Comparison of ENCODE assay signal across 8 cellular contexts in genomic region chr10:100519321-100520051, GRCh38. TPM values are rescaled to one million over a fixed set of nuclear protein-coding genes. Genes with fewer than 3 reads are reported as not detected.
A peak's percentile ranks its signal among the peaks of the same experiment; 100 is the strongest.
DNase-seq lines count a peak whose midpoint lies in the region; ATAC-seq and TF ChIP-seq lines count a peak whose summit lies in the region.

SEC31B (minus strand) TSS chr10:100519861; CDS start chr10:100516952, 2,909 bp downstream.

- H3K9me3 ChIP-seq in HCT116 (ENCODE audit: control insufficient read depth in 1 of 2, insufficient read depth in 1 of 2, low read depth in 1 of 2, low read length in 2 of 2) (no peaks in the 10 kb centered on the region), adrenal gland (replicated peaks in 1 of 3) (no peaks in the 10 kb centered on the region), hepatocyte (ENCODE audit: low read depth) (no peaks in the 10 kb centered on the region)

- no peak within 1 kb of the TSS for H3K4me3 ChIP-seq in HCT116 (replicated peaks in 1 of 2; ENCODE audit: low read depth in 1 of 2, low read length in 2 of 2)
- H3K4me3 ChIP-seq in adrenal gland: peak within 1 kb of the TSS in 1 of 4 donors; percentile 48
- peak within 1 kb of the TSS; percentile 36 for H3K4me3 ChIP-seq in hepatocyte

- H3K27ac ChIP-seq in HCT116 (ENCODE audit: low read depth, low read length): no peak within 1 kb of the TSS
- H3K27ac ChIP-seq in adrenal gland: no peak within 1 kb of the TSS
- no peak within 1 kb of the TSS for H3K27ac ChIP-seq in hepatocyte

- DNase-seq in HCT116 (ENCODE audit: low read depth, low spot score) (no peak), adrenal gland (peak; percentile 46 to 79 (median 62)), hepatocyte (ENCODE audit: low spot score) (peak; percentile 66), retina (peak; percentile 91), HT-29 (ENCODE audit: low spot score) (no peak)

- H3K9ac ChIP-seq in HCT116 (ENCODE audit: low read length): no peak within 1 kb of the TSS

- ATAC-seq in HCT116: peak; percentile 24
- no peak for ATAC-seq in GM21390 (IDR thresholded peaks at IDR 0.05; ENCODE audit: unreplicated experiment)
- ATAC-seq in HG02763 (IDR thresholded peaks at IDR 0.05; ENCODE audit: unreplicated experiment): no peak
- no peak for ATAC-seq in HG02970 (IDR thresholded peaks at IDR 0.05; ENCODE audit: low FRiP score, unreplicated experiment)

- TF ChIP-seq POLR2A in HCT116 (IDR thresholded peaks at IDR 0.05; ENCODE audit: borderline replicate concordance, extremely low read depth, insufficient read depth, insufficient read length) (no peak), adrenal gland (IDR thresholded peaks at IDR 0.05) (no peak)

- TF ChIP-seq RAD21 in HCT116 (IDR thresholded peaks at IDR 0.05; ENCODE audit: low read depth): no peak

- peaks cover 23 to 26% of the 10 kb centered on the region in 2 experiments; a peak in 3 of 4 replicates for H3K36me3 ChIP-seq in HCT116 (ENCODE audit: control insufficient read depth in 1 of 2, insufficient read depth in 2 of 2, low read length in 2 of 2)
- peaks cover 0 to 15% of the 10 kb centered on the region in 2 donors for H3K36me3 ChIP-seq in adrenal gland (replicated peaks in 1 of 2)
- no peaks in the 10 kb centered on the region for H3K36me3 ChIP-seq in hepatocyte (replicated peaks; ENCODE audit: insufficient read depth, low read depth)

- no peak for TF ChIP-seq CTCF in HCT116 (IDR thresholded peaks at IDR 0.05 in 2 of 3, conservative IDR thresholded peaks at IDR 0.05 in 1 of 3; ENCODE audit: borderline replicate concordance in 1 of 3, insufficient read depth in 1 of 3, low read depth in 2 of 3, low read length in 2 of 3)
- TF ChIP-seq CTCF in adrenal gland (IDR thresholded peaks at IDR 0.05): no peak
- TF ChIP-seq CTCF in hepatocyte (IDR thresholded peaks at IDR 0.05; ENCODE audit: poor library complexity): no peak

- intact Hi-C loops in HCT116 (cut with micrococcal nuclease): loop anchor here (10.0 kb wide), 1 partner anchor 665 kb away; no protein-coding TSS in a partner anchor
- intact Hi-C loops in adrenal gland (cut with DNase I): loop anchor here (5.0 to 10.0 kb wide), 4 partner anchors 37 to 185 kb away; partner anchors contain the start of gene PKD2L1 (in 1 of the 2)

- no TSS peak for BruUV-seq in HCT116 (replicated peaks; lab: Mats Ljungman, UMichigan)

- H4K20me1 ChIP-seq in HCT116 (ENCODE audit: insufficient read depth) (no peaks in the 10 kb centered on the region), hepatocyte (ENCODE audit: insufficient read depth, poor library complexity, severe bottlenecking) (no peaks in the 10 kb centered on the region)

- H3K9me2 ChIP-seq in HCT116 (ENCODE audit: insufficient read depth): no peaks in the 10 kb centered on the region
- H3K9me2 ChIP-seq in hepatocyte (replicated peaks; ENCODE audit: insufficient read depth): no peaks in the 10 kb centered on the region

- no peaks in the 10 kb centered on the region for H3K79me2 ChIP-seq in HCT116 (ENCODE audit: insufficient read depth, low read length)
- H3K79me2 ChIP-seq in hepatocyte: no peaks in the 10 kb centered on the region

- RAD21 ChIA-PET in HCT116 (lab: Charles Lee; ENCODE audit: low non-redundant PET in 1 of 2, low total read pairs in 2 of 2, uncharacterized antibody in 2 of 2, unreplicated experiment in 2 of 2): interaction anchor here (0.5 to 2.1 kb wide), 9 partner anchors 11 to 359 kb away, joined by 3 to 7 read pairs (median 5); no protein-coding TSS in a partner anchor

- CTCF ChIA-PET in HCT116 (lab: Charles Lee): interaction anchor here (0.6 to 3.4 kb wide), 47 partner anchors 8 to 674 kb away, joined by 3 to 54 read pairs (median 5); partner anchors contain the start of genes HIF1AN, NDUFB8, PKD2L1 and SCD

- POLR2A ChIA-PET in HCT116 (lab: Charles Lee): interaction anchor here (1.1 to 1.3 kb wide), 3 partner anchors 16 to 177 kb away, joined by 3 to 5 read pairs (median 4); partner anchors contain the start of gene HIF1AN

- no peak within 1 kb of the TSS; the same call in 1 of the 2 replicates for H3K4me2 ChIP-seq in HCT116 (ENCODE audit: low read length)
- peak within 1 kb of the TSS; percentile 99 for H3K4me2 ChIP-seq in hepatocyte

- WGBS in adrenal gland, 4 donors: 4 to 14% (median 8%) methylated on average over 20 to 72 of the region's 72 CpGs
- WGBS in hepatocyte (ENCODE audit: low lambda C conversion rate, missing lambda C conversion rate): 2% methylated on average over 72 of the region's 72 CpGs

- H3K27me3 ChIP-seq in HCT116 (ENCODE audit: insufficient read depth, low read length): no peaks in the 10 kb centered on the region
- H3K27me3 ChIP-seq in adrenal gland: no peaks in the 10 kb centered on the region
- peaks cover 18% of the 10 kb centered on the region for H3K27me3 ChIP-seq in hepatocyte

- no peaks in the 10 kb centered on the region for H3K4me1 ChIP-seq in HCT116 (ENCODE audit: control insufficient read depth in 1 of 2, insufficient read depth in 2 of 2, low read length in 2 of 2)
- H3K4me1 ChIP-seq in adrenal gland (replicated peaks in 1 of 2): peaks cover 0 to 13% of the 10 kb centered on the region in 2 donors
- H3K4me1 ChIP-seq in hepatocyte (ENCODE audit: insufficient read depth): peaks cover 9% of the 10 kb centered on the region

- H2AFZ ChIP-seq in HCT116 (ENCODE audit: low read depth, low read length, poor library complexity, severe bottlenecking) (no peak within 1 kb of the TSS), hepatocyte (peak within 1 kb of the TSS; percentile 60)

TF ChIP-seq in HCT116, 20 proteins besides CTCF, POLR2A, EP300 and RAD21:
- TF ChIP-seq ATF3 (IDR thresholded peaks at IDR 0.05) (no peak), SRF (IDR thresholded peaks at IDR 0.05; ENCODE audit: low read depth) (no peak), ZNF274 (IDR thresholded peaks at IDR 0.05; ENCODE audit: low read depth, low read length) (no peak), JUND (IDR thresholded peaks at IDR 0.05) (no peak)

RNA-seq across cellular contexts. Expression of gene SEC31B, which starts in this region (rescaled TPM):
- 30.9 TPM for total RNA-seq in HCT116 (2021; ENCODE audit: unreplicated experiment)
- polyA plus RNA-seq in HCT116 (2012): 13.2 and 17.0 TPM in 2 replicates
- total RNA-seq in adrenal gland: 10 to 100 TPM in 3 of 8 donors, 1 to 10 TPM in 5; 2.9 to 85.1 (median 8.3) TPM
- polyA plus RNA-seq in adrenal gland: 10 to 100 TPM in 2 of 3 donors, 1 to 10 TPM in 1; 2.8 to 41.8 (median 27.1) TPM
- total RNA-seq in hepatocyte: 2.3 and 5.4 TPM in 2 replicates
- 7.7 and 13.2 TPM in 2 replicates for polyA plus RNA-seq in hepatocyte
- total RNA-seq in HT-29 (2014; rRNA removed; shearing (Covaris generic)): 1.2 and 2.0 TPM in 2 replicates

Comparison
In these comparisons a context has a peak if more than half of its experiments do, and no peak if none do; other contexts are left out.
1. DNase-seq: peak in adrenal gland (7 of 7), hepatocyte (single experiment) and retina (single experiment); none in HCT116 (single experiment) and HT-29 (single experiment).